In the genomic region with DNA sequence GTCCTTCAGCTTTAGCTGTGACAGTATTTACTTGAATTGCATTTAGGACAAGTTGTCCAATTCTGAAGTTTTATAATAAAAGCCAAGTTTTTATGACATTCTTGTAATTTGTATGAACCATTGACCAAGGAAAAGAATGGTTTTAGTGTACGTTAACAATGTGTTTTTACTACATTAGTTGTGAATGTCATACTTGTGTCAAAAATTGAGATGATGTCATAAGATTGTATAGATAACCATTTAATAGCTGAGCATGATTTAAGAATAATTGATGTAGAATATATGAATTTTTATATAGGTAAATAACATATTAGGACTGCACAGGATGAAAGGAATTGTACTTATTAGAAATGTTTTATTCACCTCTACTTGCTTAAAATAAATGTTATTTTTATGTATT, we compare ENCODE assay signal across 30 cellular contexts.
"Had no signal": no experiment of that assay in that cellular context is flagged by ENCODE, and none has a peak within 500 bp of the region (broad histone marks: within the 10 kb centered on the region; RNA-seq: fewer than 3 reads in every experiment).

No MANE protein-coding gene starts in this region.

- ATAC-seq: activated CD8-positive, alpha-beta T cell treated with anti-CD3 and anti-CD28 coated beads for 36 hours; activated naive CD8-positive, alpha-beta T cell treated with anti-CD3 and anti-CD28 coated beads, Interleukin-2, amount 50 U/mL, for 24 hours; activated T-cell treated with anti-CD3 and anti-CD28 coated beads, Interleukin-2, amount 50 U/mL, for 4 hours; activated T-cell treated with anti-CD3 and anti-CD28 coated beads, Interleukin-2, amount 50 U/mL, for 72 hours; activated T-helper 17 cell treated with anti-CD3 and anti-CD28 coated beads, Interleukin-2, amount 50 U/mL, for 72 hours had no signal

- H3K27ac ChIP-seq: ascending aorta, cardiac muscle cell, VCaP had no signal

- DNase-seq: activated B cell treated with CpG ODN at 0.5 μM for 24 hours; activated CD4-positive, alpha-beta memory T cell treated with anti-CD3 and anti-CD28 coated beads for 36 hours; activated CD4-positive, alpha-beta T cell treated with anti-CD3 and anti-CD28 coated beads for 4 hours; activated CD4-positive, alpha-beta T cell treated with anti-CD3 and anti-CD28 coated beads, Interleukin-2, amount 10 ng/mL, durations not matched to agents 24 days and 14 days; activated CD4-positive, alpha-beta T cell treated with anti-CD3 and anti-CD28 coated beads, Interleukin-2, amount 50 U/mL, for 1 hour; activated CD4-positive, alpha-beta T cell treated with anti-CD3 and anti-CD28 coated beads, Interleukin-2, amount 50 U/mL, for 4 hours; activated CD4-positive, CD25-positive, alpha-beta regulatory T cell treated with anti-CD3 and anti-CD28 coated beads, Interleukin-2, amount 50 U/mL, for 72 hours; activated CD8-positive, alpha-beta memory T cell treated with anti-CD3 and anti-CD28 coated beads, Interleukin-2, amount 50 U/mL, for 4 hours; activated CD8-positive, alpha-beta T cell treated with anti-CD3 and anti-CD28 coated beads for 36 hours; activated gamma-delta T cell; activated naive CD4-positive, alpha-beta T cell treated with anti-CD3 and anti-CD28 coated beads, Interleukin-2, amount 10 ng/mL, durations not matched to agents 7 days and 5 days; activated naive CD4-positive, alpha-beta T cell treated with Interleukin-2 at 50 U/mL for 16 hours; activated naive CD8-positive, alpha-beta T cell treated with anti-CD3 and anti-CD28 coated beads, Interleukin-2, amount 10 ng/mL, durations not matched to agents 7 days and 5 days; activated naive CD8-positive, alpha-beta T cell treated with anti-CD3 and anti-CD28 coated beads, Interleukin-2, amount 50 U/mL, for 24 hours; activated T-cell treated with anti-CD3 and anti-CD28 coated beads for 4 hours; activated T-cell treated with anti-CD3 and anti-CD28 coated beads, Interleukin-2, amount 50 U/mL, for 1 hour; activated T-cell treated with anti-CD3 and anti-CD28 coated beads, Interleukin-2, amount 50 U/mL, for 4 hours; activated T-cell treated with anti-CD3 and anti-CD28 coated beads, Interleukin-2, amount 50 U/mL, for 72 hours; amygdala; anterior cingulate cortex; caudate nucleus; cerebellar nuclear complex; T-helper 2 cell; T-helper 9 cell had no signal

- H3K4me1 ChIP-seq: ascending aorta had no signal

- H3K36me3 ChIP-seq: ascending aorta, cardiac muscle cell had no signal

- H3K27me3 ChIP-seq: ascending aorta, cardiac muscle cell had no signal

- FAIRE-seq: bronchial epithelial cell, TTC549 had no signal

- H3K4me3 ChIP-seq: ascending aorta, cardiac muscle cell had no signal

- H3K9me3 ChIP-seq: ascending aorta had no signal
